Comparison of ENCODE assay signal across 33 cellular contexts in the genomic region with DNA sequence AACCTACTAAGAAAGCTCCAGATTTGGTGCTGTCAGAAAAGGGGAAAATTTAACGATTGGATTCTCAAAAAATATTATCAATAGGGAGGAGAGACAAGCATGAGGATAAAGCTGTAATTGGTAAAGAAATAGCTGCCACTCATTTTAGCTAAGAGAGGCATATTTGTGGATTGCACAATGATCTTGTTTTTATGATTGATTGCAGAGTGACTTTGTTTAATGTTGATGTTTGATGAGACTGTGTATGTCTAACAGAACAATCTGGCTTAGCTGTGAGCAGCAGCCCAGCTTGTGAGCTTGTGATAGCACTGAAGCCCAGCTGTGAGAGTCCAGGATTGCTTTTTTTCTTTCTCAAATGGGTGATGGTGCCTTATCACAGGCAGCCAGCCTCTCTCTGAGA.
"Had no signal": no experiment of that assay in that cellular context is flagged by ENCODE, and none has a peak within 500 bp of the region (broad histone marks: within the 10 kb centered on the region; RNA-seq: fewer than 3 reads in every experiment).

No MANE protein-coding gene starts in this region.

- FAIRE-seq: urothelium cell line had no signal

- H3K9ac ChIP-seq: neural progenitor cell, parathyroid adenoma had no signal

- H2AFZ ChIP-seq: neural progenitor cell, parathyroid adenoma had no signal

- H3K4me3 Mint-ChIP-seq: naive thymus-derived CD4-positive, alpha-beta T cell; natural killer cell; nephron; neural progenitor cell; stimulated activated memory B cell treated with anti-CD40 and anti-IgM and Interleukin-4, amounts not matched to agents 10 μg/mL and 1 μg/mL and 100 μg/mL, for 72 hours; stimulated activated naive CD8-positive, alpha-beta T cell treated with anti-CD3 and anti-CD28 coated beads, Interleukin-15, amount 100 ng/mL, for 72 hours had no signal

- H3K79me2 ChIP-seq: parathyroid adenoma had no signal

- ATAC-seq: naive thymus-derived CD4-positive, alpha-beta T cell; natural killer cell; psoas muscle; right cardiac atrium; sciatic nerve; stimulated activated memory B cell treated with anti-CD40 and anti-IgM and Interleukin-4, amounts not matched to agents 10 μg/mL and 1 μg/mL and 100 μg/mL, for 72 hours; stimulated activated naive CD8-positive, alpha-beta T cell treated with anti-CD3 and anti-CD28 coated beads, Interleukin-15, amount 100 ng/mL, for 72 hours; stimulated activated naive CD8-positive, alpha-beta T cell treated with anti-CD3 and anti-CD28 coated beads, Interleukin-15, Interleukin-2, amounts not matched to agents 100 U/mL and 50 U/mL, for 24 hours had no signal

- H3K27ac ChIP-seq: neural progenitor cell, neutrophil, ovary, parathyroid adenoma, psoas muscle, skin epidermis, spleen, suprapubic skin, testis, tibial artery, transverse colon, upper lobe of left lung, vagina had no signal

- DNase-seq: naive thymus-derived CD4-positive, alpha-beta T cell; natural killer cell; nucleus accumbens; ovary; posterior cingulate gyrus; psoas muscle; right cardiac atrium; spleen; stimulated activated CD4-positive, alpha-beta T cell treated with anti-CD3 and anti-CD28 coated beads, Interleukin-12 subunit alpha, Interleukin-12 subunit beta, amount 100 ng/mL, for 4 hours; stimulated activated CD4-positive, alpha-beta T cell treated with anti-CD3 and anti-CD28 coated beads, Interleukin-1b, Interleukin-23, amount 100 ng/mL, for 48 hours; stimulated activated CD4-positive, alpha-beta T cell treated with anti-CD3 and anti-CD28 coated beads, Interleukin-4, amount 100 ng/mL, for 1 hour; stimulated activated CD4-positive, alpha-beta T cell treated with anti-CD3 and anti-CD28 coated beads, Interleukin-4, amount 100 ng/mL, for 4 hours; stimulated activated CD8-positive, alpha-beta memory T cell treated with anti-CD3 and anti-CD28 coated beads, Interleukin-4, amount 100 ng/mL, for 48 hours; stimulated activated naive CD4-positive, alpha-beta T cell; stimulated activated naive CD8-positive, alpha-beta T cell treated with anti-CD3 and anti-CD28 coated beads, Interleukin-15, amount 100 ng/mL, for 72 hours; stimulated activated naive CD8-positive, alpha-beta T cell treated with anti-CD3 and anti-CD28 coated beads, Interleukin-15, Interleukin-2, amounts not matched to agents 100 U/mL and 50 U/mL, for 24 hours; substantia nigra; testis; tibial artery; transverse colon; upper lobe of left lung had no signal

- H3K9me3 ChIP-seq: neutrophil, psoas muscle, suprapubic skin, testis, tibial artery, transverse colon, upper lobe of left lung, vagina had no signal

- H3K4me2 ChIP-seq: neural progenitor cell, smooth muscle cell had no signal

- H3K9me3 Mint-ChIP-seq: natural killer cell, nephron, neural progenitor cell had no signal

- H3K36me3 ChIP-seq: neural progenitor cell, neutrophil, ovary, spleen, suprapubic skin, tibial artery, transverse colon, upper lobe of left lung, vagina had no signal

- H3K36me3 Mint-ChIP-seq: naive thymus-derived CD4-positive, alpha-beta T cell; natural killer cell; neural progenitor cell; stimulated activated memory B cell treated with anti-CD40 and anti-IgM and Interleukin-4, amounts not matched to agents 10 μg/mL and 1 μg/mL and 100 μg/mL, for 72 hours had no signal

- H3K4me1 ChIP-seq: neural progenitor cell, parathyroid adenoma, psoas muscle, spleen, suprapubic skin, testis, tibial artery, transverse colon, upper lobe of left lung, vagina had no signal

- H3K27ac Mint-ChIP-seq: naive thymus-derived CD4-positive, alpha-beta T cell; natural killer cell; nephron; neural progenitor cell; progenitor cell of endocrine pancreas; stimulated activated memory B cell treated with anti-CD40 and anti-IgM and Interleukin-4, amounts not matched to agents 10 μg/mL and 1 μg/mL and 100 μg/mL, for 72 hours; stimulated activated naive CD8-positive, alpha-beta T cell treated with anti-CD3 and anti-CD28 coated beads, Interleukin-15, amount 100 ng/mL, for 72 hours had no signal

- H3K27me3 ChIP-seq: ovary, testis, transverse colon, upper lobe of left lung, vagina had no signal

- H3K4me1 Mint-ChIP-seq: naive thymus-derived CD4-positive, alpha-beta T cell; natural killer cell; nephron; neural progenitor cell; stimulated activated memory B cell treated with anti-CD40 and anti-IgM and Interleukin-4, amounts not matched to agents 10 μg/mL and 1 μg/mL and 100 μg/mL, for 72 hours; stimulated activated naive CD8-positive, alpha-beta T cell treated with anti-CD3 and anti-CD28 coated beads, Interleukin-15, amount 100 ng/mL, for 72 hours had no signal

- H3K4me3 ChIP-seq: neural progenitor cell, ovary, psoas muscle, skin epidermis, smooth muscle cell, spleen, suprapubic skin, testis, tibial artery, transverse colon, upper lobe of left lung, vagina had no signal
